9 cellular contexts compared by ENCODE assay signal in the genomic region with DNA sequence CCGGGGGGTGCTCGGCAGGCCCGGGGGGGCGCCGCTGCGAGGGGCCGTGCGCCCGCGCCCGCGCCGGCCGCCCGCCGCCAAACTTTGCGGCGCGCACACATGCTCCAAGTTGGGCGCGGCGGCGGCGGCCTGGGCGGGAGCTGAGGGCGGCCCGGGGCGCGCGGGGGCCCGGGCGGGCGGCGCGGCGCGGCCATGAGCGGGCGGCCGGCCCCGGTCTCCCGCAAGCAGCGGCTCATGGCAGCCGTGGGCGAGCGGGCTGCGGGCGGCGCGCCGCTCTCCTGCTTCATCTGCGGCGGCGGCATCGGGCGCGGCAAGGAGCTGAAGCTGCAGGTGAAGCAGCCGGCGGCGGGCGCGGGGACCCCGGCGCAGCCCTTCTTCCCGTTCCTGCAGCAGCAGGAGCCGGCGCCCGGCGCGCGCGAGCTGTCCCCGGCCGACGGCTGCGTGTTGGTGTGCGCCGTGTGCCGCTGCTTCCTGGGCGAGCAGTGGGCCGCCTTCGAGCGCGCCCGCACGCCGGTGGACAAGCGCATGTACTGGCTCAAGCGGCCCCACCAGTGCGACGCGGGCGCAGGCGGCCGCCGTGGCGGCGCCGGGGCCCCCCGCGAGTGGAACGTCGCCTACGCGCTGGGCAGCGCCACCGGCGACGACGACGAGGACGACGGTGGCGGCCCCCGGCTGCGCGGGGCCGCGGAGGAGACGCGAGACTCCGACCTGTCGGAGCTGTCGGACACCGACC. TPM values are rescaled to one million over a fixed set of nuclear protein-coding genes. Genes with fewer than 3 reads are reported as not detected.
DNase-seq lines count a peak whose midpoint lies in the region; ATAC-seq, FAIRE-seq and TF ChIP-seq lines count a peak whose summit lies in the region.
"Had no signal": no experiment of that assay in that cellular context is flagged by ENCODE, and none has a peak within 500 bp of the region (broad histone marks: within the 10 kb centered on the region; RNA-seq: fewer than 3 reads in every experiment).

No MANE protein-coding gene starts in this region.

- peak overlapping the region; percentile 34 to 91; a peak in 3 of 4 replicates for H3K9ac ChIP-seq in K562 (ENCODE audit: insufficient read depth in 1 of 2, low read depth in 2 of 2, low read length in 2 of 2)

- peak overlapping the region; percentile 59; the same call in 1 of the 2 replicates for H3K4me2 ChIP-seq in K562 (ENCODE audit: insufficient read depth, low read length)

- no peak for FAIRE-seq in K562 (lab: Jason Lieb, UNC)

- peaks cover 34% of the 10 kb centered on the region for H4K20me1 ChIP-seq in K562 (replicated peaks; ENCODE audit: control insufficient read depth, insufficient read depth, low read length)

- POLR2A ChIA-PET in K562 (lab: Yijun Ruan, JAX): interaction anchor here (0.6 kb wide), 1 partner anchor 13 kb away, joined by 3 read pairs; no protein-coding TSS in a partner anchor

- peak overlapping the region; percentile 51 for H3K4me3 ChIP-seq in H7 (ENCODE audit: insufficient read depth, low read depth, low read length)
- peak overlapping the region; percentile 41 for H3K4me3 ChIP-seq in K562
- peak overlapping the region; percentile 48 for H3K4me3 ChIP-seq in lower lobe of right lung

- no peak overlapping the region for H3K27ac ChIP-seq in 22Rv1
- peak overlapping the region; percentile 58; the same call in 2 of the 3 replicates for H3K27ac ChIP-seq in K562 (ENCODE audit: extremely low read depth, low read depth, low read length)
- H3K27ac ChIP-seq in lower lobe of right lung: no peak overlapping the region

- in situ Hi-C loops in K562 (cut with MboI): no loop called here

- H3K27me3 ChIP-seq in H7 (ENCODE audit: control insufficient read depth, insufficient read depth, low read length): peaks cover 11% of the 10 kb centered on the region
- peaks cover 10 to 28% of the 10 kb centered on the region in 2 experiments; a peak in 4 of 5 replicates for H3K27me3 ChIP-seq in K562 (ENCODE audit: control insufficient read depth in 2 of 2, insufficient read depth in 2 of 2, low read length in 2 of 2)
- peaks cover 29% of the 10 kb centered on the region for H3K27me3 ChIP-seq in lower lobe of right lung (ENCODE audit: low read depth)

- H3K79me2 ChIP-seq in K562 (ENCODE audit: control insufficient read depth, insufficient read depth, low read length): peaks cover 48% of the 10 kb centered on the region

- no peak; the same call in 1 of the 2 replicates for TF ChIP-seq EP300 in K562 (IDR thresholded peaks at IDR 0.05; ENCODE audit: low read length)

- TF ChIP-seq RAD21 in K562 (CRISPR knock-in tag; conservative IDR thresholded peaks at IDR 0.05 in 1 of 2, IDR thresholded peaks at IDR 0.05 in 1 of 2): no peak

- TF ChIP-seq CTCF in 22Rv1 (IDR thresholded peaks at IDR 0.05) (0 out of 2 replicates have a peak, but pooled peaks have one; percentile 4), K562 (IDR thresholded peaks at IDR 0.05 in 2 of 3, conservative IDR thresholded peaks at IDR 0.05 in 1 of 3; ENCODE audit: insufficient read depth in 2 of 3, low read depth in 1 of 3, low read length in 3 of 3) (no peak), lower lobe of right lung (IDR thresholded peaks at IDR 0.05) (no peak)

- H3K36me3 ChIP-seq in H7 (replicated peaks; ENCODE audit: control insufficient read depth, insufficient read depth, low read length) (no peaks in the 10 kb centered on the region), K562 (ENCODE audit: control insufficient read depth, insufficient read depth, low read length) (peaks cover 12% of the 10 kb centered on the region; the same call in 1 of the 3 replicates), lower lobe of right lung (no peaks in the 10 kb centered on the region)

- intact Hi-C loops in K562 (cut with micrococcal nuclease) (no loop called here), lower lobe of right lung (cut with DNase I) (no loop called here)

- H3K9me3 ChIP-seq in K562 (replicated peaks; ENCODE audit: control insufficient read depth, insufficient read depth, low read depth, low read length) (no peaks in the 10 kb centered on the region), lower lobe of right lung (no peaks in the 10 kb centered on the region)

- peak overlapping the region; percentile 55; the same call in 1 of the 2 replicates for H2AFZ ChIP-seq in K562 (ENCODE audit: low read depth, low read length)

- 1% methylated on average over 66 of the region's 125 CpGs for WGBS in K562 (ENCODE audit: insufficient coverage, low coverage, missing lambda C conversion rate)

- no peaks in the 10 kb centered on the region for H3K9me1 ChIP-seq in K562 (ENCODE audit: control insufficient read depth, insufficient read depth, low read length)

- DNase-seq in H7 (no peak), K562 (ENCODE audit: extremely low read depth in 1 of 4, low spot score in 3 of 4) (peak; percentile 53 to 72 (median 60)), lower lobe of right lung (peak; percentile 38), DMS79 treated with DMSO at 0.1 percent for 48 hours (lab: John Stamatoyannopoulos, UW) (no peak), cerebellar nuclear complex (lab: John Stamatoyannopoulos, UW) (no peak), GOT3 (lab: John Stamatoyannopoulos, UW) (no peak)

- H3K4me1 ChIP-seq in K562 (replicated peaks in 1 of 2; ENCODE audit: control insufficient read depth in 2 of 2, insufficient read depth in 2 of 2, low read length in 2 of 2) (peaks cover 36 to 62% of the 10 kb centered on the region in 2 experiments), lower lobe of right lung (peaks cover 70% of the 10 kb centered on the region)

- BruUV-seq in K562 (replicated peaks; lab: Mats Ljungman, UMichigan): no TSS peak

- CTCF ChIA-PET in K562 (lab: Yijun Ruan, JAX; ENCODE audit: low intra/inter-chr PET ratio): interaction anchor here (0.6 kb wide), 1 partner anchor 106 kb away, joined by 3 read pairs; no protein-coding TSS in a partner anchor

- no peak for TF ChIP-seq POLR2A in K562 (conservative IDR thresholded peaks at IDR 0.05)

- peak; percentile 2; the same call in 1 of the 3 replicates for ATAC-seq in K562
- ATAC-seq in lower lobe of right lung: no peak
- no peak for ATAC-seq in GM18502 (IDR thresholded peaks at IDR 0.05; ENCODE audit: poor library complexity, unreplicated experiment)

TF ChIP-seq in K562, 482 proteins besides CTCF, POLR2A, EP300 and RAD21 (continues in another document):
- TF ChIP-seq NR1H2 (CRISPR knock-in tag; IDR thresholded peaks at IDR 0.05) (no peak), TEAD1 (CRISPR knock-in tag; IDR thresholded peaks at IDR 0.05) (peak in 1 of 2 experiments; percentile 52; a peak in 1 of 4 replicates), ZBTB7A (IDR thresholded peaks at IDR 0.05; ENCODE audit: borderline replicate concordance, control insufficient read depth, low read depth, low read length) (0 out of 2 replicates have a peak, but pooled peaks have one; percentile 7), ZNF282 (CRISPR knock-in tag; IDR thresholded peaks at IDR 0.05) (peak; percentile 83; the same call in 1 of the 2 replicates), SIN3B (IDR thresholded peaks at IDR 0.05; ENCODE audit: low read depth) (peak; percentile 49; the same call in 1 of the 2 replicates), ZC3H4 (CRISPR knock-in tag; IDR thresholded peaks at IDR 0.05; ENCODE audit: borderline replicate concordance) (no peak), HDAC6 (IDR thresholded peaks at IDR 0.05; ENCODE audit: low read depth, low read length) (peak; percentile 72; the same call in 1 of the 2 replicates), ERF (CRISPR knock-in tag; IDR thresholded peaks at IDR 0.05) (0 out of 2 replicates have a peak, but pooled peaks have one; percentile 16), NRF1 (conservative IDR thresholded peaks at IDR 0.05 in 1 of 2, IDR thresholded peaks at IDR 0.05 in 1 of 2) (peak in 1 of 2 experiments; percentile 48; a peak in 2 of 4 replicates), KDM5B (IDR thresholded peaks at IDR 0.05; ENCODE audit: insufficient replicate concordance, low read depth, low read length) (peak; percentile 49), TGIF2 (CRISPR knock-in tag; IDR thresholded peaks at IDR 0.05) (peak; percentile 72; the same call in 1 of the 2 replicates), CXXC5 (CRISPR knock-in tag; IDR thresholded peaks at IDR 0.05) (peak; percentile 86), RBBP5 (IDR thresholded peaks at IDR 0.05; ENCODE audit: borderline replicate concordance, insufficient read depth, low read length, poor library complexity, severe bottlenecking) (peak; percentile 57)
- TF ChIP-seq, protein P1, sequence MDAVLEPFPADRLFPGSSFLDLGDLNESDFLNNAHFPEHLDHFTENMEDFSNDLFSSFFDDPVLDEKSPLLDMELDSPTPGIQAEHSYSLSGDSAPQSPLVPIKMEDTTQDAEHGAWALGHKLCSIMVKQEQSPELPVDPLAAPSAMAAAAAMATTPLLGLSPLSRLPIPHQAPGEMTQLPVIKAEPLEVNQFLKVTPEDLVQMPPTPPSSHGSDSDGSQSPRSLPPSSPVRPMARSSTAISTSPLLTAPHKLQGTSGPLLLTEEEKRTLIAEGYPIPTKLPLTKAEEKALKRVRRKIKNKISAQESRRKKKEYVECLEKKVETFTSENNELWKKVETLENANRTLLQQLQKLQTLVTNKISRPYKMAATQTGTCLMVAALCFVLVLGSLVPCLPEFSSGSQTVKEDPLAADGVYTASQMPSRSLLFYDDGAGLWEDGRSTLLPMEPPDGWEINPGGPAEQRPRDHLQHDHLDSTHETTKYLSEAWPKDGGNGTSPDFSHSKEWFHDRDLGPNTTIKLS (IDR thresholded peaks at IDR 0.05; ENCODE audit: borderline replicate concordance, low read depth): 0 out of 2 replicates have a peak, but pooled peaks have one; percentile 41

RNA-seq across cellular contexts. Expression of gene CIBAR2, which starts 57.2 kb away (rescaled TPM):
- not detected in 2 replicates for total RNA-seq in H7 (2014; rRNA removed; shearing (Covaris generic))
- not detected in 2 replicates for total RNA-seq in K562 (2011; cell fraction: chromatin; rRNA removed; ENCODE audit: low replicate concordance)
- total RNA-seq in K562 (2011; cell fraction: nucleolus; rRNA removed): not detected in 2 replicates
- not detected in 2 replicates for total RNA-seq in K562 (2011; cell fraction: nucleoplasm; rRNA removed)
- total RNA-seq in K562 (2014; rRNA removed): not detected in 2 replicates
- total RNA-seq in K562 (2014; rRNA removed; fragmentation: Illumina TruSeq; extraction: Trizol): not detected in 2 replicates
- total RNA-seq in K562 (2015; rRNA removed; fragmentation: Illumina TruSeq; extraction: Trizol): not detected in 2 replicates
- total RNA-seq in K562 (2021): not detected in 2 replicates
- not detected in 2 replicates for polyA plus RNA-seq in K562 (2011; rRNA removed)
- polyA plus RNA-seq in K562 (2011; cell fraction: cytosol; rRNA removed): not detected in 2 replicates
- polyA plus RNA-seq in K562 (2011; cell fraction: nucleus; rRNA removed): not detected in 2 replicates
- polyA plus RNA-seq in K562 (2012): not detected in 2 replicates
- polyA plus RNA-seq in K562 (2014; fragmentation: Illumina TruSeq; extraction: Trizol): not detected in 2 replicates
- polyA plus RNA-seq in K562 (2014; fragmentation: Nextera tagmentation; extraction: Ambion mirVana): not detected
- not detected in 2 replicates for polyA plus RNA-seq in K562 (2014; rRNA removed)
- polyA minus RNA-seq in K562 (2011; rRNA and poly(A)+ RNA removed): not detected in 2 replicates
- polyA minus RNA-seq in K562 (2011; cell fraction: cytosol; rRNA and poly(A)+ RNA removed): not detected in 2 replicates
- polyA minus RNA-seq in K562 (2011; cell fraction: nucleus; rRNA and poly(A)+ RNA removed): not detected in 2 replicates
- total RNA-seq in lower lobe of right lung: 12.8 TPM
- total RNA-seq: activated naive CD4-positive, alpha-beta T cell treated with anti-CD3 and anti-CD28 coated beads, Interleukin-2, amount 50 U/mL, for 72 hours had no signal

Comparison
In these comparisons a context has a peak if more than half of its experiments do, and no peak if none do; other contexts are left out.
1. DNase-seq: peak in K562 (4 of 4) and lower lobe of right lung (single experiment); none in H7 (single experiment), DMS79 treated with DMSO at 0.1 percent for 48 hours (single experiment), cerebellar nuclear complex (0 of 2) and GOT3 (single experiment).
2. RNA of gene CIBAR2, which starts 57.2 kb away (total RNA-seq): 12.8 TPM in lower lobe of right lung (single experiment); not detected in H7 and not detected in K562; every median in the first group is over 10 times any median in the second.
3. Peak in every context shown above with its lines, with median percentiles within 50 percentile points of each other: H3K4me3 ChIP-seq.